ENCODE assay signal across 31 cellular contexts in the genomic region with DNA sequence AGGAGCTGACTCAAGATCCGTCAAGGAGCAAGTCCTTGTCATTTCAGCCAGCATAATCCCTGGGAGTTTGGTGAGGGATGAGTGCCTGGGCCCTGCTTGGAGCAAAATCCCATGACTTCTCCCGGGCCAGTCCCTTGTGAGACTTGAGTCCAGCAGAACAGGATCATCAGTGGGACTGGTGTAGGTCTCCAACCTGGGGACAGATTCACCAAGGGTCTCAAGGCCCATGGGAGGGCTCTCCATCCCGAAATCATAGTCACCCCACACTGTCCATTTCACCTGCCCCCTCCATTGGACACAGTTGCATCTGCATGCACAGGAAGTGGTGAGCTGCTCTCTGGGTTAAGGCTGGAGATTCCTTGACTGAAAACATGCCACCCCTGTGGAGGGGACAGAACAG.
"Had no signal": no experiment of that assay in that cellular context is flagged by ENCODE, and none has a peak within 500 bp of the region (broad histone marks: within the 10 kb centered on the region; RNA-seq: fewer than 3 reads in every experiment).

No MANE protein-coding gene starts in this region.

- DNase-seq: activated CD4-positive, alpha-beta T cell treated with anti-CD3 and anti-CD28 coated beads, Interleukin-2, amount 10 ng/mL, durations not matched to agents 24 days and 14 days; activated gamma-delta T cell treated with Interleukin-2 at 50 U/mL for 16 hours; activated T-cell treated with anti-CD3 and anti-CD28 coated beads for 4 hours; anterior cingulate cortex; body of pancreas; effector CD4-positive, alpha-beta T cell; erythroblast; foreskin melanocyte; glutamatergic neuron; immature natural killer cell; kidney glomerular epithelial cell; left ventricle myocardium inferior; nephron progenitor cell; occipital lobe; sigmoid colon; stimulated activated CD4-positive, alpha-beta T cell treated with anti-CD3 and anti-CD28 coated beads, Interleukin-15, amount 100 ng/mL, for 24 hours; stimulated activated CD4-positive, alpha-beta T cell treated with anti-CD3 and anti-CD28 coated beads, Interleukin-2, amount 100 ng/mL, for 48 hours; stimulated activated CD8-positive, alpha-beta memory T cell treated with anti-CD3 and anti-CD28 coated beads, Interleukin-4, amount 100 ng/mL, for 48 hours; stimulated activated naive CD4-positive, alpha-beta T cell; SW 1271; testis; trophoblast cell had no signal

- H3K4me3 ChIP-seq: body of pancreas, cardiac muscle cell, hepatocyte, left ventricle myocardium inferior, sigmoid colon, SK-N-MC, smooth muscle cell, testis had no signal

- H3K36me3 Mint-ChIP-seq: activated naive CD4-positive, alpha-beta T cell treated with anti-CD3 and anti-CD28 coated beads, Interleukin-2, amount 50 U/mL, for 24 hours; immature natural killer cell; memory B cell had no signal

- H3K4me2 ChIP-seq: hepatocyte, smooth muscle cell had no signal

- H3K27ac ChIP-seq: body of pancreas, cardiac muscle cell, hepatocyte, left ventricle myocardium inferior, sigmoid colon, SK-N-MC, testis, VCaP had no signal

- H3K4me1 ChIP-seq: body of pancreas, left ventricle myocardium inferior, sigmoid colon, testis had no signal

- H3K4me1 Mint-ChIP-seq: activated CD4-positive, alpha-beta T cell treated with anti-CD3 and anti-CD28 coated beads, Interleukin-2, amount 10 ng/mL, durations not matched to agents 24 days and 14 days; activated naive CD4-positive, alpha-beta T cell treated with anti-CD3 and anti-CD28 coated beads, Interleukin-2, amount 50 U/mL, for 24 hours; immature natural killer cell; memory B cell had no signal

- H3K9me3 ChIP-seq: body of pancreas, left ventricle myocardium inferior, sigmoid colon, testis had no signal

- H3K36me3 ChIP-seq: cardiac muscle cell, left ventricle myocardium inferior, sigmoid colon had no signal

- H3K4me3 Mint-ChIP-seq: activated CD4-positive, alpha-beta T cell treated with anti-CD3 and anti-CD28 coated beads, Interleukin-2, amount 10 ng/mL, durations not matched to agents 24 days and 14 days; activated naive CD4-positive, alpha-beta T cell treated with anti-CD3 and anti-CD28 coated beads, Interleukin-2, amount 50 U/mL, for 24 hours; activated T-helper 1 cell treated with anti-CD3 and anti-CD28 coated beads, Interleukin-12 subunit alpha, Interleukin-12 subunit beta, Interleukin-2, Interleukin-4 antibody, amounts not matched to agents 30 ng/mL and 10 ng/mL and 1 ng/mL, durations not matched to agents 14 hours and 24 hours and 36 hours; immature natural killer cell; memory B cell; nephron progenitor cell had no signal

- H2AFZ ChIP-seq: hepatocyte had no signal

- ATAC-seq: activated CD4-positive, CD25-positive, alpha-beta regulatory T cell treated with anti-CD3 and anti-CD28 coated beads, Interleukin-2, amount 50 U/mL, for 24 hours; body of pancreas had no signal

- H3K79me2 ChIP-seq: hepatocyte had no signal

- H3K27ac Mint-ChIP-seq: activated CD4-positive, alpha-beta T cell treated with anti-CD3 and anti-CD28 coated beads, Interleukin-2, amount 10 ng/mL, durations not matched to agents 24 days and 14 days; activated naive CD4-positive, alpha-beta T cell treated with anti-CD3 and anti-CD28 coated beads, Interleukin-2, amount 50 U/mL, for 24 hours; activated T-helper 1 cell treated with anti-CD3 and anti-CD28 coated beads, Interleukin-12 subunit alpha, Interleukin-12 subunit beta, Interleukin-2, Interleukin-4 antibody, amounts not matched to agents 30 ng/mL and 10 ng/mL and 1 ng/mL, durations not matched to agents 14 hours and 24 hours and 36 hours; immature natural killer cell; memory B cell; nephron progenitor cell had no signal

- H3K27me3 ChIP-seq: body of pancreas, cardiac muscle cell, hepatocyte, sigmoid colon, testis had no signal

- H3K9me3 Mint-ChIP-seq: activated CD4-positive, alpha-beta T cell treated with anti-CD3 and anti-CD28 coated beads, Interleukin-2, amount 10 ng/mL, durations not matched to agents 24 days and 14 days; activated naive CD4-positive, alpha-beta T cell treated with anti-CD3 and anti-CD28 coated beads, Interleukin-2, amount 50 U/mL, for 24 hours; activated T-helper 1 cell treated with anti-CD3 and anti-CD28 coated beads, Interleukin-12 subunit alpha, Interleukin-12 subunit beta, Interleukin-2, Interleukin-4 antibody, amounts not matched to agents 30 ng/mL and 10 ng/mL and 1 ng/mL, durations not matched to agents 14 hours and 24 hours and 36 hours; immature natural killer cell; memory B cell; nephron progenitor cell had no signal
